9 cellular contexts compared by ENCODE assay signal in genomic region chr2:54595999-54596903, GRCh38.
DNase-seq lines count a peak whose midpoint lies in the region; ATAC-seq, FAIRE-seq and TF ChIP-seq lines count a peak whose summit lies in the region.
"Had no signal": no experiment of that assay in that cellular context is flagged by ENCODE, and none has a peak within 500 bp of the region (broad histone marks: within the 10 kb centered on the region; RNA-seq: fewer than 3 reads in every experiment).

No MANE protein-coding gene starts in this region.

- no peaks in the 10 kb centered on the region for H3K36me3 ChIP-seq in Karpas-422 (ENCODE audit: insufficient read depth, low read length)

- no peaks in the 10 kb centered on the region for H3K9me3 Mint-ChIP-seq in effector memory CD8-positive, alpha-beta T cell
- H3K9me3 Mint-ChIP-seq in natural killer cell treated with Interleukin-12 subunit alpha and Interleukin-12 subunit beta and Interleukin-15 and Interleukin-18, amount 100 ng/mL, for 72 hours = no peaks in the 10 kb centered on the region

- H3K9me2 ChIP-seq in Karpas-422 (replicated peaks; ENCODE audit: insufficient read depth, low read length) = no peaks in the 10 kb centered on the region

- no peaks in the 10 kb centered on the region for H3K79me2 ChIP-seq in Karpas-422 (ENCODE audit: low read length)

- no peaks in the 10 kb centered on the region for H3K9me3 ChIP-seq in A549
- no peaks in the 10 kb centered on the region for H3K9me3 ChIP-seq in Karpas-422 (ENCODE audit: low read length)

- DNase-seq in A549 (ENCODE audit: low read depth in 1 of 2, low spot score in 1 of 2) (no peak), NCI-H2107 treated with DMSO at 0.1 percent for 48 hours (lab: John Stamatoyannopoulos, UW; ENCODE audit: unreplicated experiment) (peak; percentile 50), foreskin keratinocyte (no peak), putamen (ENCODE audit: low spot score) (no peak), Karpas-422 (no peak)
- DNase-seq in effector memory CD8-positive, alpha-beta T cell = no peak
- DNase-seq in natural killer cell treated with Interleukin-12 subunit alpha and Interleukin-12 subunit beta and Interleukin-15 and Interleukin-18, amount 100 ng/mL, for 72 hours (ENCODE audit: low spot score) = no peak
- DNase-seq: activated CD4-positive, alpha-beta T cell treated with anti-CD3 and anti-CD28 coated beads for 48 hours had no signal

- peak; percentile 20 to 34; a peak in 3 of 6 replicates for ATAC-seq in A549
- ATAC-seq in effector memory CD8-positive, alpha-beta T cell (replicated peaks) = peak; percentile 33
- peak; percentile 26 to 64 for ATAC-seq in natural killer cell treated with Interleukin-12 subunit alpha and Interleukin-12 subunit beta and Interleukin-15 and Interleukin-18, amount 100 ng/mL, for 72 hours
- ATAC-seq in foreskin keratinocyte = no peak
- ATAC-seq in GM21360 (IDR thresholded peaks at IDR 0.05; ENCODE audit: unreplicated experiment) = no peak

- no peak overlapping the region for H3K9ac ChIP-seq in Karpas-422 (ENCODE audit: low read length)

- no peak for FAIRE-seq in A549 (lab: Jason Lieb, UNC)

- no peak for TF ChIP-seq POLR2A in A549 (IDR thresholded peaks at IDR 0.05; ENCODE audit: low read length)

- peak overlapping the region; percentile 87 to 93 for H3K27ac Mint-ChIP-seq in effector memory CD8-positive, alpha-beta T cell
- peak overlapping the region; percentile 79 to 98 for H3K27ac Mint-ChIP-seq in natural killer cell treated with Interleukin-12 subunit alpha and Interleukin-12 subunit beta and Interleukin-15 and Interleukin-18, amount 100 ng/mL, for 72 hours

- H2AFZ ChIP-seq in Karpas-422 (ENCODE audit: low read length) = no peak overlapping the region

- peak overlapping the region; percentile 76 for H3K4me3 Mint-ChIP-seq in effector memory CD8-positive, alpha-beta T cell
- peak overlapping the region; percentile 78 for H3K4me3 Mint-ChIP-seq in natural killer cell treated with Interleukin-12 subunit alpha and Interleukin-12 subunit beta and Interleukin-15 and Interleukin-18, amount 100 ng/mL, for 72 hours

- H3K27me3 ChIP-seq in foreskin keratinocyte (no peaks in the 10 kb centered on the region), Karpas-422 (ENCODE audit: low read length) (no peaks in the 10 kb centered on the region)

- peak overlapping the region in 1 of 2 experiments; percentile 40; a peak in 3 of 6 replicates for H3K27ac ChIP-seq in A549
- H3K27ac ChIP-seq in foreskin keratinocyte = no peak overlapping the region
- no peak overlapping the region for H3K27ac ChIP-seq in Karpas-422 (ENCODE audit: low read length)

- no peaks in the 10 kb centered on the region for H3K27me3 Mint-ChIP-seq in effector memory CD8-positive, alpha-beta T cell
- no peaks in the 10 kb centered on the region for H3K27me3 Mint-ChIP-seq in natural killer cell treated with Interleukin-12 subunit alpha and Interleukin-12 subunit beta and Interleukin-15 and Interleukin-18, amount 100 ng/mL, for 72 hours

- H3K4me3 ChIP-seq in A549 (no peak overlapping the region), Karpas-422 (ENCODE audit: low read length) (no peak overlapping the region)

- TF ChIP-seq CTCF in A549 (IDR thresholded peaks at IDR 0.05) = no peak
- no peak for TF ChIP-seq CTCF in foreskin keratinocyte (conservative IDR thresholded peaks at IDR 0.05)

- H4K20me1 ChIP-seq in Karpas-422 (ENCODE audit: insufficient read depth, low read depth, low read length) = no peaks in the 10 kb centered on the region

- CTCF ChIA-PET in A549 (lab: Yijun Ruan, JAX) = interaction anchor here (0.8 to 2.7 kb wide), 5 partner anchors 11 to 73 kb away, joined by 3 to 6 read pairs (median 3); no protein-coding TSS in a partner anchor

- H3K4me1 Mint-ChIP-seq in effector memory CD8-positive, alpha-beta T cell (ENCODE audit: low read depth in 2 of 2) = peaks cover 39 to 46% of the 10 kb centered on the region in 2 donors
- H3K4me1 Mint-ChIP-seq in natural killer cell treated with Interleukin-12 subunit alpha and Interleukin-12 subunit beta and Interleukin-15 and Interleukin-18, amount 100 ng/mL, for 72 hours (ENCODE audit: low read depth in 2 of 2) = peaks cover 29 to 50% of the 10 kb centered on the region in 2 donors

- peaks cover 27% of the 10 kb centered on the region for H3K36me3 Mint-ChIP-seq in effector memory CD8-positive, alpha-beta T cell (ENCODE audit: insufficient read depth)
- no peaks in the 10 kb centered on the region for H3K36me3 Mint-ChIP-seq in natural killer cell treated with Interleukin-12 subunit alpha and Interleukin-12 subunit beta and Interleukin-15 and Interleukin-18, amount 100 ng/mL, for 72 hours

- POLR2A ChIA-PET in A549 (lab: Yijun Ruan, JAX) = no interaction called here

- H3K4me1 ChIP-seq in A549 = peaks cover 67% of the 10 kb centered on the region
- H3K4me1 ChIP-seq in foreskin keratinocyte = peaks cover 13% of the 10 kb centered on the region
- peaks cover 10% of the 10 kb centered on the region for H3K4me1 ChIP-seq in Karpas-422 (ENCODE audit: low read length)

- no peak for TF ChIP-seq EP300 in A549 (IDR thresholded peaks at IDR 0.05)

- H3K4me2 ChIP-seq in A549 = no peak overlapping the region
- no peak overlapping the region for H3K4me2 ChIP-seq in Karpas-422 (ENCODE audit: low read depth, low read length, poor library complexity, severe bottlenecking)

- TF ChIP-seq RAD21 in A549 (conservative IDR thresholded peaks at IDR 0.05 in 1 of 2, IDR thresholded peaks at IDR 0.05 in 1 of 2) = no peak

- 78% methylated on average over 15 of the region's 15 CpGs for WGBS in A549 (ENCODE audit: missing lambda C conversion rate)

TF ChIP-seq in A549, 52 proteins besides CTCF, POLR2A, EP300 and RAD21:
- TF ChIP-seq POLR2AphosphoS2 (conservative IDR thresholded peaks at IDR 0.05; ENCODE audit: low read length) = peak; percentile 60; the same call in 1 of the 2 replicates
- no peak for TF ChIP-seq RCOR1 (IDR thresholded peaks at IDR 0.05; ENCODE audit: low read depth, low read length)
- TF ChIP-seq TP53 (CRISPR knock-in tag; IDR thresholded peaks at IDR 0.05) = no peak
- TF ChIP-seq RARB (CRISPR knock-in tag; IDR thresholded peaks at IDR 0.05) = no peak

Comparison
In these comparisons a context has a peak if more than half of its experiments do, and no peak if none do; other contexts are left out.
1. ATAC-seq: peak in A549 (2 of 2), effector memory CD8-positive, alpha-beta T cell (single experiment) and natural killer cell treated with Interleukin-12 subunit alpha and Interleukin-12 subunit beta and Interleukin-15 and Interleukin-18, amount 100 ng/mL, for 72 hours (2 of 2); none in foreskin keratinocyte (single experiment) and GM21360 (single experiment).